Comparison of ENCODE assay signal across 27 cellular contexts in genomic region chr3:64621726-64622400, GRCh38.
"Had no signal": no experiment of that assay in that cellular context is flagged by ENCODE, and none has a peak within 500 bp of the region (broad histone marks: within the 10 kb centered on the region; RNA-seq: fewer than 3 reads in every experiment).

No MANE protein-coding gene starts in this region.

- H3K4me1 ChIP-seq: colonic mucosa, esophagus muscularis mucosa, left lung, pancreas, prostate gland, stomach, testis, tibial artery had no signal

- DNase-seq: colonic mucosa; effector CD8-positive, alpha-beta T cell; endodermal cell; foreskin melanocyte; glutamatergic neuron; heart right ventricle; hippocampal formation; left cardiac atrium; left lung; mesenchymal stem cell; mucosa of descending colon; naive B cell; pancreas; stimulated activated CD4-positive, alpha-beta T cell treated with anti-CD3 and anti-CD28 coated beads, Interleukin-12 subunit alpha, Interleukin-12 subunit beta, amount 100 ng/mL, for 4 hours; stimulated activated CD4-positive, alpha-beta T cell treated with anti-CD3 and anti-CD28 coated beads, Interleukin-1b, Interleukin-23, amount 100 ng/mL, for 48 hours; stimulated activated CD4-positive, alpha-beta T cell treated with anti-CD3 and anti-CD28 coated beads, Interleukin-4, amount 100 ng/mL, for 1 hour; stimulated activated CD8-positive, alpha-beta memory T cell treated with anti-CD3 and anti-CD28 coated beads, Interleukin-4, amount 100 ng/mL, for 48 hours; stimulated activated naive CD4-positive, alpha-beta T cell treated with Interleukin-2 at 50 U/mL for 16 hours; stomach; testis; tibial artery; upper lobe of left lung had no signal

- H3K36me3 ChIP-seq: colonic mucosa, neutrophil, prostate gland had no signal

- H3K4me3 ChIP-seq: colonic mucosa, esophagus muscularis mucosa, heart right ventricle, left lung, mucosa of descending colon, pancreas, prostate gland, right atrium auricular region, smooth muscle cell, stomach, testis, tibial artery, upper lobe of left lung had no signal

- H3K27me3 ChIP-seq: colonic mucosa, esophagus muscularis mucosa, heart right ventricle, left lung, neutrophil, pancreas, right atrium auricular region, stomach, testis, tibial artery, upper lobe of left lung had no signal

- H3K27ac ChIP-seq: colonic mucosa, esophagus muscularis mucosa, heart right ventricle, left lung, neutrophil, pancreas, prostate gland, right atrium auricular region, stomach, testis, tibial artery, upper lobe of left lung had no signal

- H3K4me2 ChIP-seq: smooth muscle cell had no signal

- H3K9me3 ChIP-seq: colonic mucosa, esophagus muscularis mucosa, heart right ventricle, mucosa of descending colon, neutrophil, pancreas, prostate gland, right atrium auricular region, stomach, testis, tibial artery, upper lobe of left lung had no signal
